ENCODE assay signal across 21 cellular contexts in the genomic region with DNA sequence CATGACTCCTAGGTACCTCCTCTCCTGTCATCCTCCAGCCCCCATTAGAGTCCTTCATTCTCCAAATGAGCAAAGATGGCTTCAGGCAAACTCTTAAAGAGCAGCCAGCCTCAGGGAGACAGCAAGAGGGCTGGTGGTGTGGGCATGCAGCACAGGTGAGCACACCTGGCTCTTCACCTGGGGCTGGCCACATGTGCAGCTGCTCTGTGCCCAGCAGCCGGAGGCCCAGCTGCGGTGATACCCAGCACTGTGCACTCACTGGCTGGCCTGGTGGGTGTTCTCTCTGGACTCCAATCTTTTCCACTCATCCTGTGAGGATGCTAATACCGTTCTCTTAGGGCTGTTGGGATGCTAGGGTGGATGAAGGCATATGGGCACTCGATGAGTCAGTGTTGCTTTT.
"Had no signal": no experiment of that assay in that cellular context is flagged by ENCODE, and none has a peak within 500 bp of the region (broad histone marks: within the 10 kb centered on the region; RNA-seq: fewer than 3 reads in every experiment).

No MANE protein-coding gene starts in this region.

- H3K27ac Mint-ChIP-seq: naive thymus-derived CD4-positive, alpha-beta T cell; stimulated activated memory B cell treated with anti-CD40 and anti-IgM and Interleukin-4, amounts not matched to agents 10 μg/mL and 1 μg/mL and 100 μg/mL, for 72 hours had no signal

- H3K4me2 ChIP-seq: smooth muscle cell had no signal

- H3K27me3 Mint-ChIP-seq: naive thymus-derived CD4-positive, alpha-beta T cell had no signal

- H3K27ac ChIP-seq: adrenal gland, cardiac muscle cell, esophagus squamous epithelium, ovary, testis, upper lobe of left lung, WERI-Rb-1 had no signal

- H3K4me1 ChIP-seq: adrenal gland had no signal

- H3K4me3 ChIP-seq: adrenal gland, cardiac muscle cell, esophagus squamous epithelium, ovary, smooth muscle cell, testis, upper lobe of left lung had no signal

- H3K9me3 Mint-ChIP-seq: activated naive CD4-positive, alpha-beta T cell treated with anti-CD3 and anti-CD28 coated beads, Interleukin-2, amount 50 U/mL, for 72 hours; activated T-helper 1 cell treated with anti-CD3 and anti-CD28 coated beads, Interleukin-12 subunit alpha, Interleukin-12 subunit beta, Interleukin-2, Interleukin-4 antibody, amounts not matched to agents 30 ng/mL and 10 ng/mL and 1 ng/mL, durations not matched to agents 14 hours and 24 hours and 36 hours; naive thymus-derived CD4-positive, alpha-beta T cell; stimulated activated memory B cell treated with anti-CD40 and anti-IgM and Interleukin-4, amounts not matched to agents 10 μg/mL and 1 μg/mL and 100 μg/mL, for 72 hours had no signal

- H3K4me1 Mint-ChIP-seq: stimulated activated memory B cell treated with anti-CD40 and anti-IgM and Interleukin-4, amounts not matched to agents 10 μg/mL and 1 μg/mL and 100 μg/mL, for 72 hours had no signal

- H3K4me3 Mint-ChIP-seq: activated T-helper 1 cell treated with anti-CD3 and anti-CD28 coated beads, Interleukin-12 subunit alpha, Interleukin-12 subunit beta, Interleukin-2, Interleukin-4 antibody, amounts not matched to agents 30 ng/mL and 10 ng/mL and 1 ng/mL, durations not matched to agents 14 hours and 24 hours and 36 hours; naive thymus-derived CD4-positive, alpha-beta T cell; stimulated activated memory B cell treated with anti-CD40 and anti-IgM and Interleukin-4, amounts not matched to agents 10 μg/mL and 1 μg/mL and 100 μg/mL, for 72 hours had no signal

- ATAC-seq: activated naive CD4-positive, alpha-beta T cell treated with anti-CD3 and anti-CD28 coated beads, Interleukin-2, amount 50 U/mL, for 72 hours; naive thymus-derived CD4-positive, alpha-beta T cell; sciatic nerve; stimulated activated memory B cell treated with anti-CD40 and anti-IgM and Interleukin-4, amounts not matched to agents 10 μg/mL and 1 μg/mL and 100 μg/mL, for 72 hours had no signal

- H3K27me3 ChIP-seq: adrenal gland, cardiac muscle cell, esophagus squamous epithelium, ovary, testis, upper lobe of left lung had no signal

- H3K9me3 ChIP-seq: adrenal gland, esophagus squamous epithelium, ovary, testis, upper lobe of left lung had no signal

- H3K36me3 ChIP-seq: adrenal gland, cardiac muscle cell, esophagus squamous epithelium, ovary, upper lobe of left lung, WERI-Rb-1 had no signal

- DNase-seq: activated CD4-positive, alpha-beta T cell treated with anti-CD3 and anti-CD28 coated beads for 1 hour; activated CD4-positive, alpha-beta T cell treated with anti-CD3 and anti-CD28 coated beads, Interleukin-2, amount 50 U/mL, for 4 hours; activated gamma-delta T cell treated with Interleukin-2 at 50 U/mL for 16 hours; adrenal gland; dermis blood vessel endothelial cell; effector memory CD4-positive, alpha-beta T cell; esophagus squamous epithelium; mesendoderm; naive thymus-derived CD4-positive, alpha-beta T cell; ovary; stimulated activated CD4-positive, alpha-beta T cell treated with anti-CD3 and anti-CD28 coated beads, Interleukin-4, amount 100 ng/mL, for 1 hour; T-helper 2 cell; testis; WERI-Rb-1 had no signal

- H3K36me3 Mint-ChIP-seq: activated naive CD4-positive, alpha-beta T cell treated with anti-CD3 and anti-CD28 coated beads, Interleukin-2, amount 50 U/mL, for 72 hours; naive thymus-derived CD4-positive, alpha-beta T cell; stimulated activated memory B cell treated with anti-CD40 and anti-IgM and Interleukin-4, amounts not matched to agents 10 μg/mL and 1 μg/mL and 100 μg/mL, for 72 hours had no signal
